8 cellular contexts compared by ENCODE assay signal in genomic region chr11:32586576-32587190, GRCh38. TPM values are rescaled to one million over a fixed set of nuclear protein-coding genes. Genes with fewer than 3 reads are reported as not detected.
DNase-seq lines count a peak whose midpoint lies in the region; ATAC-seq, FAIRE-seq and TF ChIP-seq lines count a peak whose summit lies in the region.

No MANE protein-coding gene starts in this region.

- no peak overlapping the region for H3K4me3 ChIP-seq in pancreas

- ATAC-seq in T-cell (replicated peaks in 1 of 4) (no peak), GM21447 (IDR thresholded peaks at IDR 0.05; ENCODE audit: unreplicated experiment) (no peak), GM21526 (IDR thresholded peaks at IDR 0.05; ENCODE audit: low FRiP score, unreplicated experiment) (no peak), pancreas (no peak)

- DNase-seq in CD14-positive monocyte (ENCODE audit: low spot score) (no peak), H4 (ENCODE audit: low spot score) (peak; percentile 30), T-cell (no peak), hepatic stellate cell (ENCODE audit: low spot score) (peak; percentile 36), mesenteric fat pad (ENCODE audit: low spot score) (no peak), pancreas (no peak)

- H3K9me3 Mint-ChIP-seq in CD14-positive monocyte (no peaks in the 10 kb centered on the region), T-cell (no peaks in the 10 kb centered on the region)

- H3K27ac Mint-ChIP-seq in CD14-positive monocyte, result peak overlapping the region in 4 of 7 donors; percentile 28 to 67 (median 44)
- peak overlapping the region; percentile 44 to 72 for H3K27ac Mint-ChIP-seq in T-cell

- FAIRE-seq in pancreas (lab: Jason Lieb, UNC), result no peak

- no peak for TF ChIP-seq CTCF in CD14-positive monocyte (IDR thresholded peaks at IDR 0.05)
- no peak for TF ChIP-seq CTCF in pancreas (IDR thresholded peaks at IDR 0.05)

- peaks cover 12 to 23% (median 16%) of the 10 kb centered on the region in 3 donors for H3K36me3 ChIP-seq in pancreas

- no peaks in the 10 kb centered on the region for H3K9me3 ChIP-seq in pancreas

- intact Hi-C loops in CD14-positive monocyte (cut with micrococcal nuclease), result loop anchor here in 1 of 2 donors (10.0 kb wide), 2 partner anchors 308 to 448 kb away; partner anchors contain the start of genes QSER1 and TCP11L1
- intact Hi-C loops in pancreas (cut with DNase I), result no loop called here

- H3K27me3 Mint-ChIP-seq in CD14-positive monocyte (ENCODE audit: low read depth in 3 of 3), result no peaks in the 10 kb centered on the region
- H3K27me3 Mint-ChIP-seq in T-cell, result no peaks in the 10 kb centered on the region

- CTCF ChIA-PET in T-cell (lab: Charles Lee), result interaction anchor here in 1 of 2 donors (0.6 to 0.7 kb wide), 2 partner anchors 9 to 49 kb away, joined by 4 to 7 read pairs; no protein-coding TSS in a partner anchor

- H3K4me1 Mint-ChIP-seq in CD14-positive monocyte (peaks cover 58% of the 10 kb centered on the region), T-cell (peaks cover 45 to 56% (median 48%) of the 10 kb centered on the region in 3 donors)

- H3K27ac ChIP-seq in pancreas, result no peak overlapping the region

- H3K27me3 ChIP-seq in pancreas, result no peaks in the 10 kb centered on the region

- WGBS in pancreas, 2 donors, result 64 to 72% methylated on average over 4 of the region's 4 CpGs

- peaks cover 26 to 33% of the 10 kb centered on the region in 2 donors for H3K36me3 Mint-ChIP-seq in CD14-positive monocyte
- peaks cover 22% of the 10 kb centered on the region for H3K36me3 Mint-ChIP-seq in T-cell

- H3K4me1 ChIP-seq in pancreas, result peaks cover 8 to 20% (median 17%) of the 10 kb centered on the region in 3 donors

- POLR2A ChIA-PET in T-cell (lab: Charles Lee), result interaction anchor here in 1 of 2 donors (0.5 kb wide), 1 partner anchor 1190 kb away, joined by 6 read pairs; no protein-coding TSS in a partner anchor

- H3K4me3 Mint-ChIP-seq in CD14-positive monocyte (no peak overlapping the region), T-cell (peak overlapping the region in 2 of 3 donors; percentile 4 to 97)

RNA-seq across cellular contexts. Expression of gene EIF3M, which starts 3.1 kb away (rescaled TPM):
- polyA plus RNA-seq in CD14-positive monocyte (100 to 1,000 TPM; 248 to 316 TPM), pancreas (100 to 1,000 TPM; 102 to 160 TPM)
- total RNA-seq in H4 (2014; rRNA removed; shearing (Covaris generic)), result 992 and 1,304 TPM in 2 replicates
- total RNA-seq in T-cell (100 to 1,000 TPM; 184 to 229 (median 209) TPM), mesenteric fat pad (182 TPM), pancreas (100 to 1,000 TPM; 119 to 203 (median 136) TPM)

Comparison
In these comparisons a context has a peak if more than half of its experiments do, and no peak if none do; other contexts are left out.
1. DNase-seq: peak in H4 (single experiment) and hepatic stellate cell (single experiment); none in CD14-positive monocyte (single experiment), T-cell (0 of 34), mesenteric fat pad (single experiment) and pancreas (0 of 6).
2. H3K4me3 Mint-ChIP-seq: peak in T-cell (2 of 3); none in CD14-positive monocyte (0 of 2).